Comparison of ENCODE assay signal across 12 cellular contexts in the genomic region with DNA sequence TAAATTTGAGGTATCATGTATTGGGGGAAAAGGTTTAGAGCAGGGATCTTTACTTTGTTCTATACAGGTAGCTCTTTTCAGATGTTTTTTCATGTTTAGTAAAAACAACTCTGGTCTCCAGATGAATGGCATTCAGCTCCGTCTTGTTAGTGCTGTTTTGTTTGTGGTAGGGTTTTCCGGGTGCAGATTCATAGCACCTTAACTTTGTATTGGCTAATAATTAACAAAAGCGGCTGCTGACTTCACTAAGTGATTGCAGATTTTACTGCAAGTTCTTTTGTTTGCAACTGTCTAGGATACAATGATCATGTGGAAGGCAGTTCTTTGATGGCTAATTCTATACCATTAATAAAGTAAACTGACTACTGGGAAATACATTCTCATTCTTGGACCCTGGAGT. TPM values are rescaled to one million over a fixed set of nuclear protein-coding genes. Genes with fewer than 3 reads are reported as not detected.
DNase-seq lines count a peak whose midpoint lies in the region; ATAC-seq, FAIRE-seq and TF ChIP-seq lines count a peak whose summit lies in the region.
"Had no signal": no experiment of that assay in that cellular context is flagged by ENCODE, and none has a peak within 500 bp of the region (broad histone marks: within the 10 kb centered on the region; RNA-seq: fewer than 3 reads in every experiment).

No MANE protein-coding gene starts in this region.

- no peak for TF ChIP-seq CTCF in ascending aorta (IDR thresholded peaks at IDR 0.05)
- no peak for TF ChIP-seq CTCF in breast epithelium (IDR thresholded peaks at IDR 0.05)

- H3K27me3 ChIP-seq in small intestine (ENCODE audit: control insufficient read depth in 2 of 2, insufficient read depth in 2 of 2, low read length in 2 of 2): no peaks in the 10 kb centered on the region
- no peaks in the 10 kb centered on the region for H3K27me3 ChIP-seq in ascending aorta
- no peaks in the 10 kb centered on the region for H3K27me3 ChIP-seq in breast epithelium
- H3K27me3 ChIP-seq: neutrophil had no signal

- H3K27ac ChIP-seq in small intestine (ENCODE audit: low read depth in 1 of 2, low read length in 1 of 2) (peak overlapping the region in 1 of 2 donors; percentile 41), ascending aorta (no peak overlapping the region), breast epithelium (no peak overlapping the region)
- H3K27ac ChIP-seq: neutrophil had no signal

- H3K4me1 ChIP-seq in small intestine (ENCODE audit: control insufficient read depth in 2 of 2, insufficient read depth in 1 of 2, low read depth in 1 of 2, low read length in 1 of 2) (peaks cover 2 to 4% of the 10 kb centered on the region in 2 donors), ascending aorta (peaks cover 3 to 19% of the 10 kb centered on the region in 2 donors), breast epithelium (no peaks in the 10 kb centered on the region)

- H3K4me3 ChIP-seq in small intestine (ENCODE audit: low read depth in 1 of 2, low read length in 2 of 2) (no peak overlapping the region), ascending aorta (no peak overlapping the region), breast epithelium (no peak overlapping the region)

- peak; percentile 66 to 68 for DNase-seq in NCI-H526 (lab: John Stamatoyannopoulos, UW)
- peak; percentile 67 for DNase-seq in small intestine
- no peak for DNase-seq in T-helper 1 cell
- DNase-seq in ascending aorta (ENCODE audit: low spot score in 2 of 2): no peak
- no peak for DNase-seq in hippocampal formation (lab: John Stamatoyannopoulos, UW)
- DNase-seq in breast epithelium (ENCODE audit: low spot score in 2 of 2): no peak
- DNase-seq: activated CD8-positive, alpha-beta T cell treated with anti-CD3 and anti-CD28 coated beads for 36 hours; amygdala; NCI-H2029 had no signal

- ATAC-seq in GM19438 (IDR thresholded peaks at IDR 0.05; ENCODE audit: low read depth, unreplicated experiment) (peak; percentile 33), HG02938 (IDR thresholded peaks at IDR 0.05; ENCODE audit: unreplicated experiment) (peak; percentile 18)
- ATAC-seq: activated CD8-positive, alpha-beta T cell treated with anti-CD3 and anti-CD28 coated beads for 36 hours had no signal

- H3K36me3 ChIP-seq in small intestine (ENCODE audit: control insufficient read depth in 2 of 2, insufficient read depth in 2 of 2, low read length in 2 of 2) (no peaks in the 10 kb centered on the region), ascending aorta (no peaks in the 10 kb centered on the region), breast epithelium (no peaks in the 10 kb centered on the region)
- H3K36me3 ChIP-seq: neutrophil had no signal

- TF ChIP-seq POLR2A in breast epithelium (IDR thresholded peaks at IDR 0.05): no peak

- WGBS in small intestine, 3 donors: 6 to 44% (median 19%) methylated on average over 3 of the region's 3 CpGs

- no peaks in the 10 kb centered on the region for H3K9me3 ChIP-seq in small intestine (ENCODE audit: control insufficient read depth, low read depth)
- H3K9me3 ChIP-seq in ascending aorta: no peaks in the 10 kb centered on the region
- H3K9me3 ChIP-seq in breast epithelium: no peaks in the 10 kb centered on the region
- H3K9me3 ChIP-seq: neutrophil had no signal

- peak; percentile 71 for FAIRE-seq in small intestine (lab: Jason Lieb, UNC)

- intact Hi-C loops in ascending aorta (cut with DNase I): no loop called here
- intact Hi-C loops in breast epithelium (cut with DNase I; ENCODE audit: low total_unique reads): no loop called here

RNA-seq across cellular contexts. Expression of a gene that starts 32.2 kb away (rescaled TPM):
- 1 to 10 TPM in 1 of 3 donors, under 1 TPM in 2; 0.54 to 1.4 (median 0.67) TPM for polyA plus RNA-seq in small intestine
- total RNA-seq in ascending aorta (2.9 TPM), breast epithelium (10 to 100 TPM in 1 of 3 donors, 1 to 10 TPM in 2; 5.6 to 29.7 (median 9.2) TPM)
- total RNA-seq: activated CD8-positive, alpha-beta T cell treated with anti-CD3 and anti-CD28 coated beads for 36 hours had no signal

RNA-seq across cellular contexts. Expression of a gene that starts 38.4 kb away (rescaled TPM):
- polyA plus RNA-seq in small intestine: 1 to 10 TPM in 1 of 3 donors, under 1 TPM in 2; 0.67 to 2.6 (median 0.81) TPM
- total RNA-seq in ascending aorta (56.3 TPM), breast epithelium (10 to 100 TPM; 17.7 to 22.1 (median 19.7) TPM)
- total RNA-seq: activated CD8-positive, alpha-beta T cell treated with anti-CD3 and anti-CD28 coated beads for 36 hours had no signal

Comparison
In these comparisons a context has a peak if more than half of its experiments do, and no peak if none do; other contexts are left out.
1. DNase-seq: peak in NCI-H526 (2 of 2) and small intestine (single experiment); none in T-helper 1 cell (0 of 5), ascending aorta (0 of 2), hippocampal formation (0 of 2) and breast epithelium (0 of 2).